In genomic region chr5:43007911-43008368, GRCh38 we compare ENCODE assay signal across 1 cellular context.
TF ChIP-seq lines count a peak whose summit lies in the region.

No MANE protein-coding gene starts in this region.

TF ChIP-seq in K562, 482 proteins besides CTCF, POLR2A, EP300 and RAD21 (continued from another document and continues in another):
- TF ChIP-seq MGA (IDR thresholded peaks at IDR 0.05): peak; percentile 94
- TF ChIP-seq PCBP2 (IDR thresholded peaks at IDR 0.05; ENCODE audit: low read depth, low read length, poor library complexity, severe bottlenecking): no peak
- TF ChIP-seq SMC3 (conservative IDR thresholded peaks at IDR 0.05; ENCODE audit: insufficient read depth, low read depth, low read length): no peak
- TF ChIP-seq GATA2 (CRISPR knock-in tag; IDR thresholded peaks at IDR 0.05): no peak
- TF ChIP-seq NR3C1 (CRISPR knock-in tag; IDR thresholded peaks at IDR 0.05): no peak
- no peak for TF ChIP-seq ZNF133 (CRISPR knock-in tag; IDR thresholded peaks at IDR 0.05)
- TF ChIP-seq PATZ1 (CRISPR knock-in tag; IDR thresholded peaks at IDR 0.05; ENCODE audit: borderline replicate concordance): no peak
- TF ChIP-seq RBM39 (optimal IDR thresholded peaks at IDR 0.05; ENCODE audit: low read depth, low read length): no peak
- no peak for TF ChIP-seq ZNF318 (IDR thresholded peaks at IDR 0.05; ENCODE audit: borderline replicate concordance in 1 of 2, low read depth in 1 of 2)
- no peak for TF ChIP-seq ZNF165 (CRISPR knock-in tag; IDR thresholded peaks at IDR 0.05; ENCODE audit: borderline replicate concordance)
- TF ChIP-seq CHD7 (IDR thresholded peaks at IDR 0.05; ENCODE audit: low read depth, low read length): no peak
